Comparison of ENCODE assay signal across 7 cellular contexts in the genomic region with DNA sequence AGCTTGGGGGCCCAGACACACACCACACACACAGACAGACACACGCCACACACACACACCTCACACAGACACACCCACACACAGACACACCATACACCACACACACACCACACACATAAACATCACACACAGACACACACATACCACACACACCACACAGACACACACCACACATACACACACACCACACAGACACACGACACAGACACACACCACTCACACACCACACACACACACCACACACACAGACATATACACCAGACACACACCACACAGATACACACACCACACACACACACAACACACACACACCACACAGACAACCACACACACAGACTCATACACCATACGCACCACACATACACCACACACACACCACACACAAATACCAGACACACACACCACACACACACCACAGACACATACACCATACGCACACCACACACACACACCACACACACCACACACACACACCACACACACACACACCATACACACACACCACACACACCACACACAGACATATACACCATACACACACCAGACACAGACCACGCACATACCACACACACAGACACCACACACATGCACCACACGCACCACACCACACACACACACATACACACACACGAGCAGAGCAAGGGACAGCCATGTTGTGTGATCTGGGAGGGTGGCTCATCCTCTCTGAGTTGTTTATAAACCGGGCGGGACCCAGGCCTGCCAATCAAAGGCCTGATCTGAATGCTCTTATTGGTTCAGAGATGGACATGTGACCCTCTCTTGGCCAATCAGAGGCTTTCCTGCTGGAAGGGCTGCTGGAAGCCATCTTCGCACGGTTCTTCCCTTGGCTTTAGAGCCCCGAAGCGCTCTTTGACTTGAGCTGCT.
DNase-seq lines count a peak whose midpoint lies in the region; ATAC-seq and TF ChIP-seq lines count a peak whose summit lies in the region.

No MANE protein-coding gene starts in this region.

- peak overlapping the region; percentile 45 for H3K4me3 Mint-ChIP-seq in WTC11

- peaks cover 5% of the 10 kb centered on the region for H3K27me3 ChIP-seq in foreskin keratinocyte

- no peak overlapping the region for H3K27ac ChIP-seq in foreskin keratinocyte

- TF ChIP-seq CTCF in WTC11 (IDR thresholded peaks at IDR 0.05) (no peak), foreskin keratinocyte (conservative IDR thresholded peaks at IDR 0.05) (no peak)

- peaks cover 12% of the 10 kb centered on the region for H3K4me1 Mint-ChIP-seq in WTC11

- 0 out of 2 replicates have a peak, but pooled peaks have one; percentile 5 for ATAC-seq in WTC11
- ATAC-seq in foreskin keratinocyte = peak; percentile 24
- ATAC-seq in GM19351 (IDR thresholded peaks at IDR 0.05; ENCODE audit: unreplicated experiment) = no peak
- ATAC-seq in GM18907 (IDR thresholded peaks at IDR 0.05; ENCODE audit: unreplicated experiment) = no peak

- H3K27me3 Mint-ChIP-seq in WTC11 (ENCODE audit: low read depth) = peaks cover 31% of the 10 kb centered on the region

- POLR2A ChIA-PET in WTC11 (lab: Charles Lee) = no interaction called here

- CTCF ChIA-PET in WTC11 (lab: Charles Lee) = interaction anchor here (2.9 kb wide), 1 partner anchor 989 kb away, joined by 7 read pairs; no protein-coding TSS in a partner anchor

- DNase-seq in ELR (ENCODE audit: low read depth) = peak; percentile 63
- peak; percentile 99 for DNase-seq in HuH-7.5 (ENCODE audit: low spot score)
- DNase-seq in WTC11 (ENCODE audit: low spot score) = peak; percentile 45
- peak in 1 of 2 donors; percentile 35 for DNase-seq in foreskin keratinocyte
- no peak for DNase-seq in SKM-1 (lab: John Stamatoyannopoulos, UW; ENCODE audit: unreplicated experiment)

- H3K27ac Mint-ChIP-seq in WTC11 = no peak overlapping the region

- H3K36me3 Mint-ChIP-seq in WTC11 = no peaks in the 10 kb centered on the region

- peaks cover 7% of the 10 kb centered on the region; the same call in 1 of the 2 replicates for H3K9me3 Mint-ChIP-seq in WTC11

- H3K4me1 ChIP-seq in foreskin keratinocyte = no peaks in the 10 kb centered on the region

TF ChIP-seq in WTC11, 78 proteins besides CTCF, POLR2A, EP300 and RAD21 (continues in another document):
- TF ChIP-seq, protein P1, sequence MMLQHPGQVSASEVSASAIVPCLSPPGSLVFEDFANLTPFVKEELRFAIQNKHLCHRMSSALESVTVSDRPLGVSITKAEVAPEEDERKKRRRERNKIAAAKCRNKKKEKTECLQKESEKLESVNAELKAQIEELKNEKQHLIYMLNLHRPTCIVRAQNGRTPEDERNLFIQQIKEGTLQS (CRISPR knock-in tag; conservative IDR thresholded peaks at IDR 0.05) = no peak
- TF ChIP-seq, protein P2, sequence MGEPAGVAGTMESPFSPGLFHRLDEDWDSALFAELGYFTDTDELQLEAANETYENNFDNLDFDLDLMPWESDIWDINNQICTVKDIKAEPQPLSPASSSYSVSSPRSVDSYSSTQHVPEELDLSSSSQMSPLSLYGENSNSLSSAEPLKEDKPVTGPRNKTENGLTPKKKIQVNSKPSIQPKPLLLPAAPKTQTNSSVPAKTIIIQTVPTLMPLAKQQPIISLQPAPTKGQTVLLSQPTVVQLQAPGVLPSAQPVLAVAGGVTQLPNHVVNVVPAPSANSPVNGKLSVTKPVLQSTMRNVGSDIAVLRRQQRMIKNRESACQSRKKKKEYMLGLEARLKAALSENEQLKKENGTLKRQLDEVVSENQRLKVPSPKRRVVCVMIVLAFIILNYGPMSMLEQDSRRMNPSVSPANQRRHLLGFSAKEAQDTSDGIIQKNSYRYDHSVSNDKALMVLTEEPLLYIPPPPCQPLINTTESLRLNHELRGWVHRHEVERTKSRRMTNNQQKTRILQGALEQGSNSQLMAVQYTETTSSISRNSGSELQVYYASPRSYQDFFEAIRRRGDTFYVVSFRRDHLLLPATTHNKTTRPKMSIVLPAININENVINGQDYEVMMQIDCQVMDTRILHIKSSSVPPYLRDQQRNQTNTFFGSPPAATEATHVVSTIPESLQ (CRISPR knock-in tag; IDR thresholded peaks at IDR 0.05) = no peak
- no peak for TF ChIP-seq GRHL2 (CRISPR knock-in tag; IDR thresholded peaks at IDR 0.05; ENCODE audit: insufficient replicate concordance, severe bottlenecking)
- no peak for TF ChIP-seq SMAD4 (CRISPR knock-in tag; IDR thresholded peaks at IDR 0.05)
- TF ChIP-seq, protein P3, sequence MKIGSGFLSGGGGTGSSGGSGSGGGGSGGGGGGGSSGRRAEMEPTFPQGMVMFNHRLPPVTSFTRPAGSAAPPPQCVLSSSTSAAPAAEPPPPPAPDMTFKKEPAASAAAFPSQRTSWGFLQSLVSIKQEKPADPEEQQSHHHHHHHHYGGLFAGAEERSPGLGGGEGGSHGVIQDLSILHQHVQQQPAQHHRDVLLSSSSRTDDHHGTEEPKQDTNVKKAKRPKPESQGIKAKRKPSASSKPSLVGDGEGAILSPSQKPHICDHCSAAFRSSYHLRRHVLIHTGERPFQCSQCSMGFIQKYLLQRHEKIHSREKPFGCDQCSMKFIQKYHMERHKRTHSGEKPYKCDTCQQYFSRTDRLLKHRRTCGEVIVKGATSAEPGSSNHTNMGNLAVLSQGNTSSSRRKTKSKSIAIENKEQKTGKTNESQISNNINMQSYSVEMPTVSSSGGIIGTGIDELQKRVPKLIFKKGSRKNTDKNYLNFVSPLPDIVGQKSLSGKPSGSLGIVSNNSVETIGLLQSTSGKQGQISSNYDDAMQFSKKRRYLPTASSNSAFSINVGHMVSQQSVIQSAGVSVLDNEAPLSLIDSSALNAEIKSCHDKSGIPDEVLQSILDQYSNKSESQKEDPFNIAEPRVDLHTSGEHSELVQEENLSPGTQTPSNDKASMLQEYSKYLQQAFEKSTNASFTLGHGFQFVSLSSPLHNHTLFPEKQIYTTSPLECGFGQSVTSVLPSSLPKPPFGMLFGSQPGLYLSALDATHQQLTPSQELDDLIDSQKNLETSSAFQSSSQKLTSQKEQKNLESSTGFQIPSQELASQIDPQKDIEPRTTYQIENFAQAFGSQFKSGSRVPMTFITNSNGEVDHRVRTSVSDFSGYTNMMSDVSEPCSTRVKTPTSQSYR (CRISPR knock-in tag; IDR thresholded peaks at IDR 0.05) = no peak
- TF ChIP-seq, protein P4, sequence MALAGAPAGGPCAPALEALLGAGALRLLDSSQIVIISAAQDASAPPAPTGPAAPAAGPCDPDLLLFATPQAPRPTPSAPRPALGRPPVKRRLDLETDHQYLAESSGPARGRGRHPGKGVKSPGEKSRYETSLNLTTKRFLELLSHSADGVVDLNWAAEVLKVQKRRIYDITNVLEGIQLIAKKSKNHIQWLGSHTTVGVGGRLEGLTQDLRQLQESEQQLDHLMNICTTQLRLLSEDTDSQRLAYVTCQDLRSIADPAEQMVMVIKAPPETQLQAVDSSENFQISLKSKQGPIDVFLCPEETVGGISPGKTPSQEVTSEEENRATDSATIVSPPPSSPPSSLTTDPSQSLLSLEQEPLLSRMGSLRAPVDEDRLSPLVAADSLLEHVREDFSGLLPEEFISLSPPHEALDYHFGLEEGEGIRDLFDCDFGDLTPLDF (CRISPR knock-in tag; IDR thresholded peaks at IDR 0.05) = no peak
- TF ChIP-seq ZNF219 (CRISPR knock-in tag; IDR thresholded peaks at IDR 0.05; ENCODE audit: borderline replicate concordance) = no peak
- TF ChIP-seq, protein P5, sequence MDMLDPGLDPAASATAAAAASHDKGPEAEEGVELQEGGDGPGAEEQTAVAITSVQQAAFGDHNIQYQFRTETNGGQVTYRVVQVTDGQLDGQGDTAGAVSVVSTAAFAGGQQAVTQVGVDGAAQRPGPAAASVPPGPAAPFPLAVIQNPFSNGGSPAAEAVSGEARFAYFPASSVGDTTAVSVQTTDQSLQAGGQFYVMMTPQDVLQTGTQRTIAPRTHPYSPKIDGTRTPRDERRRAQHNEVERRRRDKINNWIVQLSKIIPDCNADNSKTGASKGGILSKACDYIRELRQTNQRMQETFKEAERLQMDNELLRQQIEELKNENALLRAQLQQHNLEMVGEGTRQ (CRISPR knock-in tag; IDR thresholded peaks at IDR 0.05) = peak; percentile 92
- no peak for TF ChIP-seq ETV6 (CRISPR knock-in tag; IDR thresholded peaks at IDR 0.05)
- TF ChIP-seq, protein P6, sequence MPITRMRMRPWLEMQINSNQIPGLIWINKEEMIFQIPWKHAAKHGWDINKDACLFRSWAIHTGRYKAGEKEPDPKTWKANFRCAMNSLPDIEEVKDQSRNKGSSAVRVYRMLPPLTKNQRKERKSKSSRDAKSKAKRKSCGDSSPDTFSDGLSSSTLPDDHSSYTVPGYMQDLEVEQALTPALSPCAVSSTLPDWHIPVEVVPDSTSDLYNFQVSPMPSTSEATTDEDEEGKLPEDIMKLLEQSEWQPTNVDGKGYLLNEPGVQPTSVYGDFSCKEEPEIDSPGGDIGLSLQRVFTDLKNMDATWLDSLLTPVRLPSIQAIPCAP (CRISPR knock-in tag; IDR thresholded peaks at IDR 0.05) = no peak
- TF ChIP-seq SOX15 (CRISPR knock-in tag; IDR thresholded peaks at IDR 0.05) = no peak
- no peak for TF ChIP-seq CREB1 (CRISPR knock-in tag; IDR thresholded peaks at IDR 0.05)
- TF ChIP-seq, protein P7, sequence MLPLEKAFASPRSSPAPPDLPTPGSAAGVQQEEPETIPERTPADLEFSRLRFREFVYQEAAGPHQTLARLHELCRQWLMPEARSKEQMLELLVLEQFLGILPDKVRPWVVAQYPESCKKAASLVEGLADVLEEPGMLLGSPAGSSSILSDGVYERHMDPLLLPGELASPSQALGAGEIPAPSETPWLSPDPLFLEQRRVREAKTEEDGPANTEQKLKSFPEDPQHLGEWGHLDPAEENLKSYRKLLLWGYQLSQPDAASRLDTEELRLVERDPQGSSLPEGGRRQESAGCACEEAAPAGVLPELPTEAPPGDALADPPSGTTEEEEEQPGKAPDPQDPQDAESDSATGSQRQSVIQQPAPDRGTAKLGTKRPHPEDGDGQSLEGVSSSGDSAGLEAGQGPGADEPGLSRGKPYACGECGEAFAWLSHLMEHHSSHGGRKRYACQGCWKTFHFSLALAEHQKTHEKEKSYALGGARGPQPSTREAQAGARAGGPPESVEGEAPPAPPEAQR (CRISPR knock-in tag; IDR thresholded peaks at IDR 0.05) = no peak
- peak; percentile 88 for TF ChIP-seq NFYB (CRISPR knock-in tag; conservative IDR thresholded peaks at IDR 0.05; ENCODE audit: low read depth)
- TF ChIP-seq ZNF416 (CRISPR knock-in tag; IDR thresholded peaks at IDR 0.05) = no peak
- TF ChIP-seq, protein P8, sequence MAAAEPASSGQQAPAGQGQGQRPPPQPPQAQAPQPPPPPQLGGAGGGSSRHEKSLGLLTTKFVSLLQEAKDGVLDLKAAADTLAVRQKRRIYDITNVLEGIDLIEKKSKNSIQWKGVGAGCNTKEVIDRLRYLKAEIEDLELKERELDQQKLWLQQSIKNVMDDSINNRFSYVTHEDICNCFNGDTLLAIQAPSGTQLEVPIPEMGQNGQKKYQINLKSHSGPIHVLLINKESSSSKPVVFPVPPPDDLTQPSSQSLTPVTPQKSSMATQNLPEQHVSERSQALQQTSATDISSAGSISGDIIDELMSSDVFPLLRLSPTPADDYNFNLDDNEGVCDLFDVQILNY (CRISPR knock-in tag; IDR thresholded peaks at IDR 0.05) = no peak
- no peak for TF ChIP-seq RORB (CRISPR knock-in tag; IDR thresholded peaks at IDR 0.05)
- TF ChIP-seq EMX1 (CRISPR knock-in tag; IDR thresholded peaks at IDR 0.05) = no peak
- TF ChIP-seq NR3C1 (CRISPR knock-in tag; conservative IDR thresholded peaks at IDR 0.05; ENCODE audit: low read depth) = no peak

Comparison
In these comparisons a context has a peak if more than half of its experiments do, and no peak if none do; other contexts are left out.
1. ATAC-seq: peak in WTC11 (single experiment) and foreskin keratinocyte (single experiment); none in GM19351 (single experiment) and GM18907 (single experiment).